In genomic region chr15:66658057-66658456, GRCh38 we compare ENCODE assay signal across 32 cellular contexts. TPM values are rescaled to one million over a fixed set of nuclear protein-coding genes. Genes with fewer than 3 reads are reported as not detected.
A peak's percentile ranks its signal among the peaks of the same experiment; 100 is the strongest.
DNase-seq lines count a peak whose midpoint lies in the region; ATAC-seq and TF ChIP-seq lines count a peak whose summit lies in the region.
"Had no signal": no experiment of that assay in that cellular context is flagged by ENCODE, and none has a peak within 500 bp of the region (broad histone marks: within the 10 kb centered on the region; RNA-seq: fewer than 3 reads in every experiment).

No MANE protein-coding gene starts in this region.

- TF ChIP-seq CTCF in GM23338 (conservative IDR thresholded peaks at IDR 0.05; ENCODE audit: low read depth in 2 of 2) (no peak), left lung (IDR thresholded peaks at IDR 0.05) (no peak), MM.1S (IDR thresholded peaks at IDR 0.05; ENCODE audit: low read length) (no peak), adrenal gland (IDR thresholded peaks at IDR 0.05) (no peak)

- TF ChIP-seq POLR2A in adrenal gland (IDR thresholded peaks at IDR 0.05): no peak

- no peak for ATAC-seq in GM23338
- ATAC-seq in left lung: no peak
- ATAC-seq in sciatic nerve: peak; percentile 21
- no peak for ATAC-seq in GM21390 (IDR thresholded peaks at IDR 0.05; ENCODE audit: unreplicated experiment)
- ATAC-seq: CD8-positive, alpha-beta T cell; gastroesophageal sphincter; psoas muscle; stimulated activated memory B cell treated with anti-CD40 and anti-IgM and Interleukin-4, amounts not matched to agents 10 μg/mL and 1 μg/mL and 100 μg/mL, for 72 hours had no signal

- H3K9me3 ChIP-seq in ectodermal cell (ENCODE audit: control insufficient read depth, low read length) (no peaks in the 10 kb centered on the region), left lung (no peaks in the 10 kb centered on the region), MM.1S (replicated peaks; ENCODE audit: insufficient read depth, low read length) (no peaks in the 10 kb centered on the region), adrenal gland (replicated peaks in 1 of 3) (no peaks in the 10 kb centered on the region)
- H3K9me3 ChIP-seq: gastroesophageal sphincter, psoas muscle had no signal

- no peaks in the 10 kb centered on the region for H3K36me3 ChIP-seq in GM23338 (ENCODE audit: insufficient read depth)
- no peaks in the 10 kb centered on the region for H3K36me3 ChIP-seq in ectodermal cell (ENCODE audit: control insufficient read depth, insufficient read depth, low read length)
- no peaks in the 10 kb centered on the region for H3K36me3 ChIP-seq in left lung
- H3K36me3 ChIP-seq in MM.1S (replicated peaks; ENCODE audit: insufficient read depth, low read length): no peaks in the 10 kb centered on the region
- no peaks in the 10 kb centered on the region for H3K36me3 ChIP-seq in adrenal gland (replicated peaks in 1 of 2)
- H3K36me3 ChIP-seq: gastroesophageal sphincter had no signal

- no peaks in the 10 kb centered on the region for H4K20me1 ChIP-seq in GM23338 (replicated peaks; ENCODE audit: insufficient read depth)
- no peaks in the 10 kb centered on the region for H4K20me1 ChIP-seq in MM.1S (ENCODE audit: insufficient read depth, low read length)

- peaks cover 40% of the 10 kb centered on the region for H3K4me1 ChIP-seq in GM23338 (ENCODE audit: insufficient read depth)
- H3K4me1 ChIP-seq in ectodermal cell (ENCODE audit: control insufficient read depth, insufficient read depth, low read length): peaks cover 55% of the 10 kb centered on the region
- H3K4me1 ChIP-seq in left lung: peaks cover 0 to 31% of the 10 kb centered on the region in 2 donors
- peaks cover 7% of the 10 kb centered on the region for H3K4me1 ChIP-seq in MM.1S (ENCODE audit: low read length)
- H3K4me1 ChIP-seq in adrenal gland (replicated peaks in 1 of 2): no peaks in the 10 kb centered on the region
- H3K4me1 ChIP-seq: psoas muscle had no signal

- no peaks in the 10 kb centered on the region for H3K36me3 Mint-ChIP-seq in GM23338 (ENCODE audit: low read depth)
- H3K36me3 Mint-ChIP-seq: activated naive CD4-positive, alpha-beta T cell treated with anti-CD3 and anti-CD28 coated beads, Interleukin-2, amount 10 ng/mL, durations not matched to agents 7 days and 5 days; brain; CD8-positive, alpha-beta T cell; immature natural killer cell; naive B cell; stimulated activated memory B cell treated with anti-CD40 and anti-IgM and Interleukin-4, amounts not matched to agents 10 μg/mL and 1 μg/mL and 100 μg/mL, for 72 hours had no signal

- H3K9me3 Mint-ChIP-seq in GM23338: no peaks in the 10 kb centered on the region
- H3K9me3 Mint-ChIP-seq: activated CD4-positive, alpha-beta memory T cell treated with anti-CD3 and anti-CD28 coated beads, Interleukin-2, amount 10 ng/mL, durations not matched to agents 7 days and 5 days; activated naive CD4-positive, alpha-beta T cell treated with anti-CD3 and anti-CD28 coated beads, Interleukin-2, amount 10 ng/mL, durations not matched to agents 7 days and 5 days; activated T-helper 1 cell treated with anti-CD3 and anti-CD28 coated beads, Interleukin-12 subunit alpha, Interleukin-12 subunit beta, Interleukin-2, Interleukin-4 antibody, amounts not matched to agents 30 ng/mL and 10 ng/mL and 1 ng/mL, durations not matched to agents 14 hours and 24 hours and 36 hours; CD8-positive, alpha-beta T cell; immature natural killer cell; naive B cell; stimulated activated memory B cell treated with anti-CD40 and anti-IgM and Interleukin-4, amounts not matched to agents 10 μg/mL and 1 μg/mL and 100 μg/mL, for 72 hours; T-helper 2 cell treated with Interferon-gamma antibody and Interleukin-4, amounts not matched to agents 5 μg/mL and 100 μg/mL, for 36 hours had no signal

- no peak overlapping the region for H3K27ac ChIP-seq in GM23338 (ENCODE audit: low read depth)
- peak overlapping the region; percentile 93 for H3K27ac ChIP-seq in ectodermal cell (ENCODE audit: insufficient read depth, low read depth, low read length, poor library complexity, severe bottlenecking)
- H3K27ac ChIP-seq in left lung: peak overlapping the region; percentile 41 to 65
- no peak overlapping the region for H3K27ac ChIP-seq in MM.1S (ENCODE audit: low read length)
- H3K27ac ChIP-seq in adrenal gland: no peak overlapping the region
- H3K27ac ChIP-seq: KMS-11, PC-9, psoas muscle had no signal

- H3K4me1 Mint-ChIP-seq in GM23338: peaks cover 43% of the 10 kb centered on the region
- H3K4me1 Mint-ChIP-seq: stimulated activated memory B cell treated with anti-CD40 and anti-IgM and Interleukin-4, amounts not matched to agents 10 μg/mL and 1 μg/mL and 100 μg/mL, for 72 hours had no signal

- H3K79me2 ChIP-seq in GM23338 (replicated peaks; ENCODE audit: insufficient read depth) (no peaks in the 10 kb centered on the region), MM.1S (ENCODE audit: low read length) (no peaks in the 10 kb centered on the region)

- H3K4me2 ChIP-seq in GM23338: peak overlapping the region; percentile 47; the same call in 1 of the 2 replicates
- no peak overlapping the region for H3K4me2 ChIP-seq in MM.1S (ENCODE audit: low read depth, low read length)
- H3K4me2 ChIP-seq: KMS-11, PC-9 had no signal

- DNase-seq in GM23338 (ENCODE audit: low spot score) (no peak), left lung (no peak), sciatic nerve (ENCODE audit: low spot score) (no peak), MM.1S (no peak), adrenal gland (no peak)
- DNase-seq in activated naive CD4-positive, alpha-beta T cell treated with anti-CD3 and anti-CD28 coated beads, Interleukin-2, amount 50 U/mL, for 16 hours: no peak
- DNase-seq: activated CD4-positive, alpha-beta memory T cell treated with anti-CD3 and anti-CD28 coated beads, Interleukin-2, amount 10 ng/mL, durations not matched to agents 7 days and 5 days; activated CD4-positive, alpha-beta T cell treated with anti-CD3 and anti-CD28 coated beads for 1 hour; activated CD8-positive, alpha-beta memory T cell treated with anti-CD3 and anti-CD28 coated beads, Interleukin-2, amount 50 U/mL, for 4 hours; activated naive CD4-positive, alpha-beta T cell treated with anti-CD3 and anti-CD28 coated beads, Interleukin-2, amount 10 ng/mL, durations not matched to agents 7 days and 5 days; amniotic stem cell; CD8-positive, alpha-beta T cell; hypothalamus; immature natural killer cell; left cardiac atrium; naive B cell; NCI-H1417; NCI-H2081 treated with DMSO at 0.1 percent for 48 hours; NCI-H226; NCI-H69; nucleus accumbens; PC-9; psoas muscle had no signal

- intact Hi-C loops in left lung (cut with DNase I) (no loop called here), sciatic nerve (cut with DNase I) (no loop called here), adrenal gland (cut with DNase I) (no loop called here)

- H3F3A ChIP-seq in GM23338 (replicated peaks; ENCODE audit: low read depth): peaks cover 7% of the 10 kb centered on the region; the same call in 1 of the 2 replicates
- no peaks in the 10 kb centered on the region for H3F3A ChIP-seq in MM.1S (ENCODE audit: insufficient read depth, low read length)

- H2AFZ ChIP-seq in GM23338 (no peak overlapping the region), MM.1S (ENCODE audit: low read length) (no peak overlapping the region)
- H2AFZ ChIP-seq: PC-9 had no signal

- H3K27me3 ChIP-seq in GM23338 (ENCODE audit: insufficient read depth) (no peaks in the 10 kb centered on the region), ectodermal cell (ENCODE audit: control insufficient read depth, insufficient read depth, low read length, poor library complexity, severe bottlenecking) (no peaks in the 10 kb centered on the region), left lung (peaks cover 0 to 18% of the 10 kb centered on the region in 2 donors), MM.1S (replicated peaks; ENCODE audit: insufficient read depth, low read length) (no peaks in the 10 kb centered on the region), adrenal gland (no peaks in the 10 kb centered on the region)

- H3K4me3 Mint-ChIP-seq in GM23338: no peak overlapping the region
- H3K4me3 Mint-ChIP-seq: activated CD4-positive, alpha-beta memory T cell treated with anti-CD3 and anti-CD28 coated beads, Interleukin-2, amount 10 ng/mL, durations not matched to agents 7 days and 5 days; activated naive CD4-positive, alpha-beta T cell treated with anti-CD3 and anti-CD28 coated beads, Interleukin-2, amount 10 ng/mL, durations not matched to agents 7 days and 5 days; activated T-helper 1 cell treated with anti-CD3 and anti-CD28 coated beads, Interleukin-12 subunit alpha, Interleukin-12 subunit beta, Interleukin-2, Interleukin-4 antibody, amounts not matched to agents 30 ng/mL and 10 ng/mL and 1 ng/mL, durations not matched to agents 14 hours and 24 hours and 36 hours; B cell; CD8-positive, alpha-beta T cell; immature natural killer cell; stimulated activated memory B cell treated with anti-CD40 and anti-IgM and Interleukin-4, amounts not matched to agents 10 μg/mL and 1 μg/mL and 100 μg/mL, for 72 hours; T-helper 2 cell treated with Interferon-gamma antibody and Interleukin-4, amounts not matched to agents 5 μg/mL and 100 μg/mL, for 36 hours had no signal

- no peak overlapping the region for H3K9ac ChIP-seq in MM.1S (ENCODE audit: low read length)
- H3K9ac ChIP-seq: KMS-11 had no signal

- WGBS in ectodermal cell, 2 experiments: 70 to 90% methylated on average over 6 of the region's 6 CpGs
- WGBS in adrenal gland, 4 donors: 60 to 80% (median 67%) methylated on average over 6 of the region's 6 CpGs

- no peaks in the 10 kb centered on the region for H3K9me2 ChIP-seq in GM23338 (ENCODE audit: insufficient read depth)
- H3K9me2 ChIP-seq in MM.1S (replicated peaks; ENCODE audit: insufficient read depth, low read length): no peaks in the 10 kb centered on the region

- peaks cover 27% of the 10 kb centered on the region for H3K27me3 Mint-ChIP-seq in GM23338 (ENCODE audit: insufficient read depth, low read depth, poor library complexity)

- H3K4me3 ChIP-seq in GM23338 (no peak overlapping the region), ectodermal cell (ENCODE audit: insufficient read depth, low read depth, low read length) (no peak overlapping the region), left lung (no peak overlapping the region), MM.1S (ENCODE audit: low read length) (no peak overlapping the region), adrenal gland (no peak overlapping the region)
- H3K4me3 ChIP-seq: gastroesophageal sphincter, PC-9, psoas muscle had no signal

- H3K27ac Mint-ChIP-seq in GM23338: no peak overlapping the region
- H3K27ac Mint-ChIP-seq: activated CD4-positive, alpha-beta memory T cell treated with anti-CD3 and anti-CD28 coated beads, Interleukin-2, amount 10 ng/mL, durations not matched to agents 7 days and 5 days; activated naive CD4-positive, alpha-beta T cell treated with anti-CD3 and anti-CD28 coated beads, Interleukin-2, amount 10 ng/mL, durations not matched to agents 7 days and 5 days; activated T-helper 1 cell treated with anti-CD3 and anti-CD28 coated beads, Interleukin-12 subunit alpha, Interleukin-12 subunit beta, Interleukin-2, Interleukin-4 antibody, amounts not matched to agents 30 ng/mL and 10 ng/mL and 1 ng/mL, durations not matched to agents 14 hours and 24 hours and 36 hours; B cell; CD8-positive, alpha-beta T cell; stimulated activated memory B cell treated with anti-CD40 and anti-IgM and Interleukin-4, amounts not matched to agents 10 μg/mL and 1 μg/mL and 100 μg/mL, for 72 hours; T-helper 2 cell treated with Interferon-gamma antibody and Interleukin-4, amounts not matched to agents 5 μg/mL and 100 μg/mL, for 36 hours had no signal

RNA-seq across cellular contexts. Expression of gene SMAD6, which starts 44.0 kb away (rescaled TPM):
- total RNA-seq in GM23338 (2014; rRNA removed; shearing (Covaris generic)): 11.9 and 15.7 TPM in 2 replicates
- polyA plus RNA-seq in GM23338 (2016; fragmentation: Nextera tagmentation; extraction: Ambion mirVana) (1.6 and 2.1 TPM in 2 replicates), adrenal gland (1 to 10 TPM; 1.9 to 7.0 (median 2.7) TPM)
- polyA plus RNA-seq in ectodermal cell (2013, experiment 1 of 4): 6.0 TPM
- 5.1 TPM for polyA plus RNA-seq in ectodermal cell (2013, experiment 2 of 4)
- polyA plus RNA-seq in ectodermal cell (2013, experiment 3 of 4): 5.7 TPM
- 6.1 TPM for polyA plus RNA-seq in ectodermal cell (2013, experiment 4 of 4)
- total RNA-seq in left lung (100 to 1,000 TPM in 1 of 2 donors, 10 to 100 TPM in 1; 84.9 to 110 TPM), sciatic nerve (62.4 TPM), adrenal gland (10 to 100 TPM in 4 of 8 donors, 1 to 10 TPM in 4; 5.7 to 31.9 (median 9.5) TPM)
- polyA plus RNA-seq: immature natural killer cell had no signal

Comparison
In these comparisons a context has a peak if more than half of its experiments do, and no peak if none do; other contexts are left out.
1. H3K27ac ChIP-seq: peak in ectodermal cell (single experiment) and left lung (2 of 2); none in GM23338 (single experiment), MM.1S (single experiment) and adrenal gland (0 of 5).